ENCODE assay signal across 8 cellular contexts in the genomic region with DNA sequence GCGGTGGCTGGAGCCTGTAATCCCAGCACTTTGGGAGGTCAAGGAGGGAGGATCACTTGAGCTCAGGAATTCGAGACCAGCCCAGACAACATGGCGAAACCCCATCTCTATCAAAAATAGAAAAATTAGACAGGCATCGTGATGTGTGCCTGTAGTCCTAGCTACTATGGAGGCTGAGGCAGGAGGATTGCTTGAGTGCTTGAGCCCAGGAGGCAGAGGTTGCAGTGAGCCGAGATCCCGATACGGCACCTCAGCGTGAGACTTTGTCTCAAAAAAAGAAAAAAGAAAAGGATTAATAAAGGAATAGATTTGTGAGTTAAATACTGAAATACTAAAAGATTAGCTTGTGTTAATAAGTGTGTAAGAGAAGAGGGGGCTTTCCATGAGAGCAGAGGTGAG. TPM values are rescaled to one million over a fixed set of nuclear protein-coding genes. Genes with fewer than 3 reads are reported as not detected.
DNase-seq lines count a peak whose midpoint lies in the region; ATAC-seq, FAIRE-seq and TF ChIP-seq lines count a peak whose summit lies in the region.
"Had no signal": no experiment of that assay in that cellular context is flagged by ENCODE, and none has a peak within 500 bp of the region (broad histone marks: within the 10 kb centered on the region; RNA-seq: fewer than 3 reads in every experiment).

No MANE protein-coding gene starts in this region.

- no peaks in the 10 kb centered on the region for H3K9me3 Mint-ChIP-seq in HFFc6
- no peaks in the 10 kb centered on the region for H3K9me3 Mint-ChIP-seq in activated CD4-positive, alpha-beta memory T cell treated with anti-CD3 and anti-CD28 coated beads for 36 hours

- peaks cover 21% of the 10 kb centered on the region for H3K27me3 Mint-ChIP-seq in HFFc6 (ENCODE audit: insufficient read depth)
- no peaks in the 10 kb centered on the region for H3K27me3 Mint-ChIP-seq in activated CD4-positive, alpha-beta memory T cell treated with anti-CD3 and anti-CD28 coated beads for 36 hours

- H3K4me1 ChIP-seq in right cardiac atrium (ENCODE audit: control insufficient read depth, insufficient read depth, low read length) (no peaks in the 10 kb centered on the region), small intestine (ENCODE audit: control insufficient read depth in 2 of 2, insufficient read depth in 1 of 2, low read depth in 1 of 2, low read length in 1 of 2) (peaks cover 0 to 6% of the 10 kb centered on the region in 2 donors)

- H3K4me3 Mint-ChIP-seq in HFFc6 = peak overlapping the region; percentile 14; the same call in 1 of the 2 replicates
- H3K4me3 Mint-ChIP-seq in activated CD4-positive, alpha-beta memory T cell treated with anti-CD3 and anti-CD28 coated beads for 36 hours = peak overlapping the region; percentile 70

- no peaks in the 10 kb centered on the region; the same call in 1 of the 2 replicates for H3K4me1 Mint-ChIP-seq in HFFc6 (ENCODE audit: low read depth)
- peaks cover 18% of the 10 kb centered on the region for H3K4me1 Mint-ChIP-seq in activated CD4-positive, alpha-beta memory T cell treated with anti-CD3 and anti-CD28 coated beads for 36 hours (ENCODE audit: low read depth)

- H3K36me3 ChIP-seq in small intestine (ENCODE audit: control insufficient read depth in 2 of 2, insufficient read depth in 2 of 2, low read length in 2 of 2) = no peaks in the 10 kb centered on the region

- H3K36me3 Mint-ChIP-seq in HFFc6 (ENCODE audit: low read depth) = no peaks in the 10 kb centered on the region
- H3K36me3 Mint-ChIP-seq in activated CD4-positive, alpha-beta memory T cell treated with anti-CD3 and anti-CD28 coated beads for 36 hours = no peaks in the 10 kb centered on the region

- no peak for TF ChIP-seq CTCF in HFFc6 (IDR thresholded peaks at IDR 0.05)

- no peaks in the 10 kb centered on the region for H3K27me3 ChIP-seq in right cardiac atrium (ENCODE audit: control insufficient read depth, insufficient read depth)
- no peaks in the 10 kb centered on the region for H3K27me3 ChIP-seq in small intestine (ENCODE audit: control insufficient read depth in 2 of 2, insufficient read depth in 2 of 2, low read length in 2 of 2)

- no peak for DNase-seq in HFFc6
- no peak for DNase-seq in activated CD4-positive, alpha-beta memory T cell treated with anti-CD3 and anti-CD28 coated beads for 36 hours
- DNase-seq in right cardiac atrium = no peak
- DNase-seq in small intestine = no peak
- no peak for DNase-seq in amniotic stem cell (lab: John Stamatoyannopoulos, UW)

- intact Hi-C loops in activated CD4-positive, alpha-beta memory T cell treated with anti-CD3 and anti-CD28 coated beads for 36 hours (cut with micrococcal nuclease) = loop anchor here (2.0 kb wide), 1 partner anchor 146 kb away; no protein-coding TSS in a partner anchor
- intact Hi-C loops in right cardiac atrium (cut with DNase I) = no loop called here

- ATAC-seq in right cardiac atrium (peak in 1 of 2 donors; percentile 23), GM21526 (IDR thresholded peaks at IDR 0.05; ENCODE audit: low FRiP score, unreplicated experiment) (no peak), HG03520 (IDR thresholded peaks at IDR 0.05; ENCODE audit: unreplicated experiment) (no peak)

- FAIRE-seq in small intestine (lab: Jason Lieb, UNC) = no peak

- peak overlapping the region; percentile 28 for H3K4me3 ChIP-seq in right cardiac atrium (ENCODE audit: low read length)
- peak overlapping the region in 1 of 2 donors; percentile 31 for H3K4me3 ChIP-seq in small intestine (ENCODE audit: low read depth in 1 of 2, low read length in 2 of 2)

- H3K27ac ChIP-seq in right cardiac atrium (ENCODE audit: low read length) (no peak overlapping the region), small intestine (ENCODE audit: low read depth in 1 of 2, low read length in 1 of 2) (peak overlapping the region; percentile 73 to 77)

- POLR2A ChIA-PET in activated CD4-positive, alpha-beta memory T cell treated with anti-CD3 and anti-CD28 coated beads for 36 hours (lab: Charles Lee) = interaction anchor here (0.8 kb wide), 1 partner anchor 42 kb away, joined by 3 read pairs; no protein-coding TSS in a partner anchor

- H3K27ac Mint-ChIP-seq in HFFc6 = no peak overlapping the region
- H3K27ac Mint-ChIP-seq in activated CD4-positive, alpha-beta memory T cell treated with anti-CD3 and anti-CD28 coated beads for 36 hours = peak overlapping the region; percentile 80

- WGBS in right cardiac atrium = 75% methylated on average over 8 of the region's 8 CpGs
- 61 to 76% (median 66%) methylated on average over 8 of the region's 8 CpGs for WGBS in small intestine, 3 donors

- H3K9me3 ChIP-seq in right cardiac atrium (ENCODE audit: control insufficient read depth, low read length) (no peaks in the 10 kb centered on the region), small intestine (ENCODE audit: control insufficient read depth, low read depth) (no peaks in the 10 kb centered on the region)

- CTCF ChIA-PET in activated CD4-positive, alpha-beta memory T cell treated with anti-CD3 and anti-CD28 coated beads for 36 hours (lab: Charles Lee) = no interaction called here

RNA-seq across cellular contexts. Expression of a gene that starts 29.4 kb away (rescaled TPM):
- total RNA-seq in HFFc6 (2021; fragmentation: NEBNext Ultra II Directional; extraction: Animal tissue kit (Norgen Biotek cat#: 25700)) = not detected
- under 1 TPM in 1 of 2 experiments, not detected in 1; 0.07 TPM for total RNA-seq in activated CD4-positive, alpha-beta memory T cell treated with anti-CD3 and anti-CD28 coated beads for 36 hours
- total RNA-seq in right cardiac atrium = 1 to 10 TPM in 1 of 4 donors, under 1 TPM in 3; 0.20 to 1.0 (median 0.61) TPM
- 0.27 TPM for polyA plus RNA-seq in right cardiac atrium
- polyA plus RNA-seq in small intestine = under 1 TPM in 1 of 3 donors, not detected in 2; 0.73 TPM
- total RNA-seq: glomerular endothelial cell had no signal

RNA-seq across cellular contexts. Expression of a gene that starts 40.0 kb away (rescaled TPM):
- 100 to 1,000 TPM; 528 to 684 (median 604) TPM for total RNA-seq in HFFc6 (2021; fragmentation: NEBNext Ultra II Directional; extraction: Animal tissue kit (Norgen Biotek cat#: 25700))
- total RNA-seq in activated CD4-positive, alpha-beta memory T cell treated with anti-CD3 and anti-CD28 coated beads for 36 hours = 1,000 to 10,000 TPM; 1,063 to 1,070 TPM
- total RNA-seq in right cardiac atrium = 100 to 1,000 TPM; 241 to 308 (median 289) TPM
- 334 TPM for polyA plus RNA-seq in right cardiac atrium
- polyA plus RNA-seq in small intestine = 100 to 1,000 TPM; 325 to 716 (median 337) TPM
